In genomic region chr11:4607111-4607510, GRCh38 we compare ENCODE assay signal across 2 cellular contexts.
TF ChIP-seq lines count a peak whose summit lies in the region.

No MANE protein-coding gene starts in this region.

TF ChIP-seq in A549, 52 proteins besides CTCF, POLR2A, EP300 and RAD21:
- TF ChIP-seq USF2 (IDR thresholded peaks at IDR 0.05) (no peak), JUN (IDR thresholded peaks at IDR 0.05) (no peak), CBX8 (IDR thresholded peaks at IDR 0.05) (no peak), MYC (IDR thresholded peaks at IDR 0.05; ENCODE audit: borderline replicate concordance, low read length) (no peak), KDM1A (IDR thresholded peaks at IDR 0.05; ENCODE audit: low read depth) (no peak), CHD2 (IDR thresholded peaks at IDR 0.05; ENCODE audit: low read length, partially characterized antibody) (no peak), HDAC2 (IDR thresholded peaks at IDR 0.05) (no peak), ZNF302 (CRISPR knock-in tag; IDR thresholded peaks at IDR 0.05) (no peak), HOXB13 (CRISPR knock-in tag; IDR thresholded peaks at IDR 0.05; ENCODE audit: low read depth) (no peak), RCOR1 (IDR thresholded peaks at IDR 0.05; ENCODE audit: low read depth, low read length) (no peak), PHF8 (IDR thresholded peaks at IDR 0.05; ENCODE audit: borderline replicate concordance, low read depth) (no peak), REST (IDR thresholded peaks at IDR 0.05) (no peak)

TF ChIP-seq in GM12878, 131 proteins besides CTCF, POLR2A, EP300 and RAD21:
- TF ChIP-seq NR2C1 (IDR thresholded peaks at IDR 0.05) (no peak), IKZF1 (conservative IDR thresholded peaks at IDR 0.05) (no peak), FOXM1 (IDR thresholded peaks at IDR 0.05; ENCODE audit: low read depth, low read length) (no peak), ZNF622 (IDR thresholded peaks at IDR 0.05) (no peak), PBX3 (IDR thresholded peaks at IDR 0.05; ENCODE audit: insufficient replicate concordance, low read depth, low read length) (no peak), KAT2A (conservative IDR thresholded peaks at IDR 0.05; ENCODE audit: control insufficient read depth, low read depth, low read length) (no peak), CEBPB (IDR thresholded peaks at IDR 0.05; ENCODE audit: borderline replicate concordance in 1 of 2, low read depth in 2 of 2, low read length in 2 of 2) (no peak), ESRRA (IDR thresholded peaks at IDR 0.05; ENCODE audit: low read length) (no peak), ZNF217 (IDR thresholded peaks at IDR 0.05) (no peak), ETV6 (conservative IDR thresholded peaks at IDR 0.05 in 1 of 2, IDR thresholded peaks at IDR 0.05 in 1 of 2; ENCODE audit: borderline replicate concordance in 1 of 2, low read depth in 1 of 2) (no peak), USF2 (IDR thresholded peaks at IDR 0.05; ENCODE audit: borderline replicate concordance, low read depth, low read length) (no peak), SP1 (IDR thresholded peaks at IDR 0.05; ENCODE audit: low read depth, low read length) (no peak), STAT1 (conservative IDR thresholded peaks at IDR 0.05) (no peak), TCF12 (IDR thresholded peaks at IDR 0.05; ENCODE audit: low read depth, low read length) (no peak), BRCA1 (IDR thresholded peaks at IDR 0.05; ENCODE audit: low read depth, low read length) (no peak), ATF7 (IDR thresholded peaks at IDR 0.05; ENCODE audit: low read depth) (no peak), STAT3 (IDR thresholded peaks at IDR 0.05; ENCODE audit: low read depth, low read length) (no peak)
